In the genomic region with DNA sequence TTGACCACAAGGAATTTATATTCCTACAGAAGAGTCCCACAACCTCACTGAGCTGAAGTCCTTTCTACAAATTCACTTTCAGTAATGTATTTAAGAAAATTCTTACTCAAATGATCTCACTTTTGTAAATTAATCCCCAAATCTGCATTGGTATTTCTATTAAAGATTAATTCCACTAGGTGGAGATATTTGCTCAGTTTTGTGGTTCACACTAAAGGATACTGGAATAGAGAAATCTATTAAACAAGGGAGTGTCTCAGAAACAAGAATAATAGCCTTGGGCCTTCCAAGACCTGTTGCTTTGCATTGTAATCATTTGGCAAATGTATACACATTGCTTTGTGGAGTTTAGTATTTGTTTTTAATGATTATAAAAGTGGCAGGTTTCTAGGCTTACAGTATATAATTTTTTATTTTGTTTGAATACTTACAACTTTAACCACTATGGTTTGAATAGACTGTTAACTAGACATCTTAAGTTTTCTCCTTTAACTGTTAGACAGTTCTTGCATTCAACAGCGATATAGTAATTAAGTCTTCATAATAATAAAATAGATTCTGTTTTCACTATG, we compare ENCODE assay signal across 11 cellular contexts. TPM values are rescaled to one million over a fixed set of nuclear protein-coding genes. Genes with fewer than 3 reads are reported as not detected.
DNase-seq lines count a peak whose midpoint lies in the region; ATAC-seq and TF ChIP-seq lines count a peak whose summit lies in the region.
"Had no signal": no experiment of that assay in that cellular context is flagged by ENCODE, and none has a peak within 500 bp of the region (broad histone marks: within the 10 kb centered on the region; RNA-seq: fewer than 3 reads in every experiment).

No MANE protein-coding gene starts in this region.

- no peak for TF ChIP-seq EP300 in neural cell (conservative IDR thresholded peaks at IDR 0.05; ENCODE audit: poor library complexity, severe bottlenecking)
- no peak for TF ChIP-seq EP300 in stomach (IDR thresholded peaks at IDR 0.05)

- H3K4me3 ChIP-seq in neural cell (ENCODE audit: low read length) (no peak overlapping the region), stomach (no peak overlapping the region)
- H3K4me3 ChIP-seq: BLaER1 had no signal

- no peak overlapping the region for H3K9ac ChIP-seq in neural cell (ENCODE audit: low read length)
- H3K9ac ChIP-seq: BLaER1 had no signal

- H3K4me1 ChIP-seq in stomach: no peaks in the 10 kb centered on the region

- no peak overlapping the region for H2AFZ ChIP-seq in neural cell (ENCODE audit: low read depth, low read length)

- H3K4me2 ChIP-seq in neural cell (ENCODE audit: low read length): no peak overlapping the region
- H3K4me2 ChIP-seq: BLaER1 had no signal

- no peaks in the 10 kb centered on the region for H3K36me3 Mint-ChIP-seq in chondrocyte (ENCODE audit: low read depth)

- no peaks in the 10 kb centered on the region for H3F3A ChIP-seq in neural cell (ENCODE audit: insufficient read depth, low read length, poor library complexity, severe bottlenecking)

- H3K4me3 Mint-ChIP-seq in chondrocyte (ENCODE audit: unreplicated experiment): no peak overlapping the region

- intact Hi-C loops in stomach (cut with DNase I; ENCODE audit: low total_unique reads): loop anchor here (5.0 kb wide), 1 partner anchor 626 kb away; no protein-coding TSS in a partner anchor

- H3K4me1 Mint-ChIP-seq in chondrocyte (ENCODE audit: low read depth): no peaks in the 10 kb centered on the region

- no peak overlapping the region for H3K27ac Mint-ChIP-seq in chondrocyte (ENCODE audit: unreplicated experiment)

- 53 to 85% (median 70%) methylated on average over 1 of the region's 1 CpG for WGBS in stomach, 5 donors

- H4K20me1 ChIP-seq in neural cell (ENCODE audit: insufficient read depth): no peaks in the 10 kb centered on the region
- H4K20me1 ChIP-seq: BLaER1 had no signal

- no peaks in the 10 kb centered on the region for H3K79me2 ChIP-seq in neural cell (replicated peaks; ENCODE audit: insufficient read depth, low read length)

- no peaks in the 10 kb centered on the region for H3K36me3 ChIP-seq in neural cell (ENCODE audit: insufficient read depth, low read length)
- H3K36me3 ChIP-seq in stomach: no peaks in the 10 kb centered on the region
- H3K36me3 ChIP-seq: BLaER1, neutrophil had no signal

- no peaks in the 10 kb centered on the region for H3K9me3 Mint-ChIP-seq in chondrocyte (ENCODE audit: low read depth)

- H3K27ac ChIP-seq in neural cell (ENCODE audit: low read length) (no peak overlapping the region), stomach (no peak overlapping the region)
- H3K27ac ChIP-seq: BLaER1, neutrophil had no signal

- H3K9me2 ChIP-seq in neural cell (ENCODE audit: insufficient read depth, low read length): no peaks in the 10 kb centered on the region

- DNase-seq in DMS79 treated with DMSO at 0.1 percent for 48 hours (lab: John Stamatoyannopoulos, UW) (peak; percentile 16), DMS79 (lab: John Stamatoyannopoulos, UW) (no peak), NCI-H146 treated with DMSO at 0.1 percent for 48 hours (lab: John Stamatoyannopoulos, UW; ENCODE audit: unreplicated experiment) (peak; percentile 39), chondrocyte (ENCODE audit: low spot score) (no peak), stomach (no peak)
- DNase-seq in NK-92 treated with Interleukin-12 subunit alpha and Interleukin-12 subunit beta, amount 100 ng/mL, for 24 hours (lab: John Stamatoyannopoulos, UW): no peak

- peak; percentile 82 for TF ChIP-seq CTCF in chondrocyte (IDR thresholded peaks at IDR 0.05)
- peak; percentile 79 for TF ChIP-seq CTCF in neural cell (IDR thresholded peaks at IDR 0.05; ENCODE audit: poor library complexity, severe bottlenecking)
- peak in 3 of 7 experiments; percentile 18 to 33 (median 22) for TF ChIP-seq CTCF in stomach (IDR thresholded peaks at IDR 0.05)

- TF ChIP-seq RAD21 in neural cell (conservative IDR thresholded peaks at IDR 0.05): peak; percentile 85

- H3K27me3 ChIP-seq in neural cell (ENCODE audit: insufficient read depth, low read depth, low read length) (no peaks in the 10 kb centered on the region), stomach (peaks cover 0 to 17% (median 6%) of the 10 kb centered on the region in 3 donors)
- H3K27me3 ChIP-seq: BLaER1 had no signal

- no peak for ATAC-seq in GM19324 (IDR thresholded peaks at IDR 0.05; ENCODE audit: low FRiP score, unreplicated experiment)

- no peaks in the 10 kb centered on the region for H3K9me3 ChIP-seq in neural cell (ENCODE audit: low read length)
- H3K9me3 ChIP-seq in stomach: no peaks in the 10 kb centered on the region
- H3K9me3 ChIP-seq: BLaER1, neutrophil had no signal

- TF ChIP-seq POLR2A in stomach (IDR thresholded peaks at IDR 0.05): no peak

- peaks cover 51% of the 10 kb centered on the region for H3K27me3 Mint-ChIP-seq in chondrocyte (ENCODE audit: low read depth)

TF ChIP-seq in neural cell, 6 proteins besides CTCF, POLR2A, EP300 and RAD21:
- TF ChIP-seq EZH2 (IDR thresholded peaks at IDR 0.05; ENCODE audit: borderline replicate concordance, insufficient read depth, low read length, poor library complexity, severe bottlenecking) (no peak), SMC3 (conservative IDR thresholded peaks at IDR 0.05; ENCODE audit: poor library complexity) (peak; percentile 84), POLR2AphosphoS5 (IDR thresholded peaks at IDR 0.05) (no peak)
- TF ChIP-seq, protein P1, sequence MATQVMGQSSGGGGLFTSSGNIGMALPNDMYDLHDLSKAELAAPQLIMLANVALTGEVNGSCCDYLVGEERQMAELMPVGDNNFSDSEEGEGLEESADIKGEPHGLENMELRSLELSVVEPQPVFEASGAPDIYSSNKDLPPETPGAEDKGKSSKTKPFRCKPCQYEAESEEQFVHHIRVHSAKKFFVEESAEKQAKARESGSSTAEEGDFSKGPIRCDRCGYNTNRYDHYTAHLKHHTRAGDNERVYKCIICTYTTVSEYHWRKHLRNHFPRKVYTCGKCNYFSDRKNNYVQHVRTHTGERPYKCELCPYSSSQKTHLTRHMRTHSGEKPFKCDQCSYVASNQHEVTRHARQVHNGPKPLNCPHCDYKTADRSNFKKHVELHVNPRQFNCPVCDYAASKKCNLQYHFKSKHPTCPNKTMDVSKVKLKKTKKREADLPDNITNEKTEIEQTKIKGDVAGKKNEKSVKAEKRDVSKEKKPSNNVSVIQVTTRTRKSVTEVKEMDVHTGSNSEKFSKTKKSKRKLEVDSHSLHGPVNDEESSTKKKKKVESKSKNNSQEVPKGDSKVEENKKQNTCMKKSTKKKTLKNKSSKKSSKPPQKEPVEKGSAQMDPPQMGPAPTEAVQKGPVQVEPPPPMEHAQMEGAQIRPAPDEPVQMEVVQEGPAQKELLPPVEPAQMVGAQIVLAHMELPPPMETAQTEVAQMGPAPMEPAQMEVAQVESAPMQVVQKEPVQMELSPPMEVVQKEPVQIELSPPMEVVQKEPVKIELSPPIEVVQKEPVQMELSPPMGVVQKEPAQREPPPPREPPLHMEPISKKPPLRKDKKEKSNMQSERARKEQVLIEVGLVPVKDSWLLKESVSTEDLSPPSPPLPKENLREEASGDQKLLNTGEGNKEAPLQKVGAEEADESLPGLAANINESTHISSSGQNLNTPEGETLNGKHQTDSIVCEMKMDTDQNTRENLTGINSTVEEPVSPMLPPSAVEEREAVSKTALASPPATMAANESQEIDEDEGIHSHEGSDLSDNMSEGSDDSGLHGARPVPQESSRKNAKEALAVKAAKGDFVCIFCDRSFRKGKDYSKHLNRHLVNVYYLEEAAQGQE (IDR thresholded peaks at IDR 0.05; ENCODE audit: borderline replicate concordance): no peak

RNA-seq across cellular contexts. Expression of a gene that starts 25.9 kb away (rescaled TPM):
- total RNA-seq in chondrocyte (0.52 TPM in 1 of 3 replicates, not detected in the others), stomach (under 1 TPM in 1 of 5 donors, not detected in 4; 0.73 TPM)
- polyA plus RNA-seq in neural cell (0.90 TPM in 1 of 2 replicates, not detected in the other), stomach (not detected)
- 1.5 and 4.4 TPM in 2 replicates for polyA minus RNA-seq in neural cell
- total RNA-seq: T-helper 1 cell treated with Interleukin-12 subunit alpha and Interleukin-12 subunit beta and Interleukin-4 antibody, amounts not matched to agents 30 ng/mL and 1 ng/mL, for 36 hours had no signal

Comparison
In these comparisons a context has a peak if more than half of its experiments do, and no peak if none do; other contexts are left out.
1. DNase-seq: peak in DMS79 treated with DMSO at 0.1 percent for 48 hours (single experiment) and NCI-H146 treated with DMSO at 0.1 percent for 48 hours (single experiment); none in DMS79 (single experiment), chondrocyte (single experiment), NK-92 treated with Interleukin-12 subunit alpha and Interleukin-12 subunit beta, amount 100 ng/mL, for 24 hours (single experiment) and stomach (single experiment).